14 cellular contexts compared by ENCODE assay signal in the genomic region with DNA sequence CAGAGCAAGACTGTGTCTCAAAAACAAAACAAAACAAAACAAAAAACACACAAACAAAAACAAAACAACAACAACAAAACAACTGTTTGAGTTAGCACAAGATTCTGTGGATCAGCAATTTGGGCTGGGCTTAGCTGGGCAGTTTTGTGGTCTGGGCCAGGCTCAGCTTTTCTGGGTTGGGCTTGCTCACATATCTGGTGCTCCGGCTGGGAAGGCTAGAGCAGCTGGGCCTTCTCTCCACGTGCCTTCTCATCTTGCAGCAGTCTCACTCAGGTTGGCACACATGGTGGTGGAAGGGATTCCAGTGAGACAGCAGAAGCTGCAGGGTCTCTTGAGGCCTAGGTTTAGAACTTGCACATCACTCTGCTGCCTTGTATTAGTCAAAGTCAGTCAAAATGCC. TPM values are rescaled to one million over a fixed set of nuclear protein-coding genes. Genes with fewer than 3 reads are reported as not detected.
"Had no signal": no experiment of that assay in that cellular context is flagged by ENCODE, and none has a peak within 500 bp of the region (broad histone marks: within the 10 kb centered on the region; RNA-seq: fewer than 3 reads in every experiment).

No MANE protein-coding gene starts in this region.

- H3K9me3 ChIP-seq: left lung, sigmoid colon, stomach, testis had no signal

- ATAC-seq: left lung had no signal

- H3K36me3 ChIP-seq: left lung, sigmoid colon, stomach had no signal

- H3K27ac Mint-ChIP-seq: activated CD4-positive, alpha-beta T cell treated with anti-CD3 and anti-CD28 coated beads, Interleukin-2, amount 10 ng/mL, durations not matched to agents 7 days and 5 days; nephron progenitor cell had no signal

- DNase-seq: activated CD4-positive, alpha-beta T cell treated with anti-CD3 and anti-CD28 coated beads, Interleukin-2, amount 10 ng/mL, durations not matched to agents 7 days and 5 days; activated naive CD4-positive, alpha-beta T cell treated with anti-CD3 and anti-CD28 coated beads, Interleukin-2, amount 50 U/mL, for 16 hours; activated T-cell treated with anti-CD3 and anti-CD28 coated beads, Interleukin-2, amount 50 U/mL, for 1 hour; dorsolateral prefrontal cortex; erythroblast; left lung; nephron progenitor cell; sigmoid colon; stimulated activated CD4-positive, alpha-beta T cell treated with anti-CD3 and anti-CD28 coated beads, Interleukin-1b, Interleukin-23, amount 100 ng/mL, for 48 hours; stomach; testis had no signal

- H3K4me2 ChIP-seq: hepatocyte had no signal

- H3K27me3 ChIP-seq: dorsolateral prefrontal cortex, sigmoid colon, testis had no signal

- H2AFZ ChIP-seq: hepatocyte had no signal

- H3K4me3 ChIP-seq: dorsolateral prefrontal cortex, hepatocyte, left lung, sigmoid colon, stomach, testis had no signal

- H3K27ac ChIP-seq: dorsolateral prefrontal cortex, hepatocyte, left lung, sigmoid colon, stomach, testis had no signal

- H3K4me3 Mint-ChIP-seq: activated CD4-positive, alpha-beta T cell treated with anti-CD3 and anti-CD28 coated beads, Interleukin-2, amount 10 ng/mL, durations not matched to agents 7 days and 5 days; nephron progenitor cell had no signal

- H3K9me3 Mint-ChIP-seq: activated CD4-positive, alpha-beta T cell treated with anti-CD3 and anti-CD28 coated beads, Interleukin-2, amount 10 ng/mL, durations not matched to agents 7 days and 5 days; nephron progenitor cell had no signal

RNA-seq across cellular contexts. Expression of gene NLRP10, which starts 57.6 kb away (rescaled TPM):
- total RNA-seq: activated CD4-positive, alpha-beta T cell treated with anti-CD3 and anti-CD28 coated beads, Interleukin-2, amount 10 ng/mL, durations not matched to agents 7 days and 5 days; left lung; omental fat pad; sigmoid colon; stomach; testis had no signal
- polyA plus RNA-seq: adipose tissue, hepatocyte, sigmoid colon, stomach had no signal
